11 cellular contexts compared by ENCODE assay signal in the genomic region with DNA sequence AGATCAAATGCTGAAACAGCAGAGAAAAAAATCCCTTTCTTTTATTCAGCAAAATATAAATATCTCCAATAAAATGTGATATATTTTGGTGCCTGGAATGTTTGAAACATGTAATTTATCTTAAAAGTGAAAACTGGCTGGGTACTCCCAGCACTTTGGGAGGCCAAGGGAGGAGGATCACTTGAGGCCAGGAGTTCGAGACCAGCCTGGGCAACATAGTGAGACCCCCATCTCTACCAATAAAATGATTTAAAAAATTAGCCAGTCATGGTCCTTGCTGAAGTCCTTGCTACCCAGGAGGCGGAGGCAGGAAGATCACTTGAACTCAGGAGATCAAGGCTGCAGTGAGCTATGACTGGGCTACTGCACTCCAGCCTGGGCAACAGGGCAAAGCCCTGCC. TPM values are rescaled to one million over a fixed set of nuclear protein-coding genes. Genes with fewer than 3 reads are reported as not detected.
"Had no signal": no experiment of that assay in that cellular context is flagged by ENCODE, and none has a peak within 500 bp of the region (broad histone marks: within the 10 kb centered on the region; RNA-seq: fewer than 3 reads in every experiment).

No MANE protein-coding gene starts in this region.

- ATAC-seq: HCT116, K562 had no signal

- H3K4me3 ChIP-seq: GM23248, HAP-1, K562 had no signal

- DNase-seq: GM23248, GOT3, H7, HFFc6, IMR-90 had no signal

- H3K36me3 ChIP-seq: HAP-1 had no signal

- H3K4me3 Mint-ChIP-seq: HFFc6 had no signal

- H3K27ac ChIP-seq: GM23248, HL-60 had no signal

- FAIRE-seq: K562 had no signal

- H3K4me1 ChIP-seq: HAP-1 had no signal

RNA-seq across cellular contexts. Expression of gene ALKAL2, which starts 32.7 kb away (rescaled TPM):
- total RNA-seq: GM23248, H4, HFFc6, HT1080, IMR-90, K562 had no signal
- polyA plus RNA-seq: GM23248, IMR-90, K562 had no signal
